ENCODE assay signal across 1 cellular context in genomic region chr21:39183272-39184049, GRCh38.
TF ChIP-seq lines count a peak whose summit lies in the region.

A gene with protein sequence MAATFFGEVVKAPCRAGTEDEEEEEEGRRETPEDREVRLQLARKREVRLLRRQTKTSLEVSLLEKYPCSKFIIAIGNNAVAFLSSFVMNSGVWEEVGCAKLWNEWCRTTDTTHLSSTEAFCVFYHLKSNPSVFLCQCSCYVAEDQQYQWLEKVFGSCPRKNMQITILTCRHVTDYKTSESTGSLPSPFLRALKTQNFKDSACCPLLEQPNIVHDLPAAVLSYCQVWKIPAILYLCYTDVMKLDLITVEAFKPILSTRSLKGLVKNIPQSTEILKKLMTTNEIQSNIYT (minus strand): TSS chr21:39183451. CDS start chr21:39183385, 66 bp downstream.

TF ChIP-seq in HepG2, 621 proteins besides CTCF, POLR2A, EP300 and RAD21 (continued from another document and continues in another):
- no peak for TF ChIP-seq ZNF407 (CRISPR knock-in tag; IDR thresholded peaks at IDR 0.05; ENCODE audit: not compliant biosample characterization)
- no peak for TF ChIP-seq TERF1 (CRISPR knock-in tag; IDR thresholded peaks at IDR 0.05)
- no peak for TF ChIP-seq ZNF639 (CRISPR knock-in tag; conservative IDR thresholded peaks at IDR 0.05)
- peak; percentile 69; the same call in 1 of the 2 replicates for TF ChIP-seq MTA1 (CRISPR knock-in tag; IDR thresholded peaks at IDR 0.05; ENCODE audit: borderline replicate concordance)
- TF ChIP-seq SOX6 (IDR thresholded peaks at IDR 0.05): no peak
- TF ChIP-seq SOX6 (CRISPR knock-in tag; IDR thresholded peaks at IDR 0.05): peak; percentile 27
- no peak for TF ChIP-seq ZBTB40 (IDR thresholded peaks at IDR 0.05)
- peak; percentile 87 for TF ChIP-seq ZBTB40 (CRISPR knock-in tag; IDR thresholded peaks at IDR 0.05)
- TF ChIP-seq, protein P1, sequence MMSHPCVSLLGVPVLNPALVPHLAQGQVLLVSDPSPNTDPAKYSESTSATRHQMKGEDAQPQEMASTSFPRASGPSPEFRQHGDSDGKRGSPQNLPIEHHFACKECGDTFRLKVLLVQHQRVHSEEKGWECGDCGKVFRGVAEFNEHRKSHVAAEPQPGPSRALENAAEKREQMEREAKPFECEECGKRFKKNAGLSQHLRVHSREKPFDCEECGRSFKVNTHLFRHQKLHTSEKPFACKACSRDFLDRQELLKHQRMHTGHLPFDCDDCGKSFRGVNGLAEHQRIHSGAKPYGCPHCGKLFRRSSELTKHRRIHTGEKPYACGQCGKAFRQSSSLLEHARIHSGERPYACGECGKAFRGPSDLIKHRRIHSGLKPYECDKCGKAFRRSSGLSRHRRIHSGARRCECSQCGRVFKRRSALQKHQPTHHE (CRISPR knock-in tag; IDR thresholded peaks at IDR 0.05; ENCODE audit: borderline replicate concordance): peak; percentile 85
- peak; percentile 48 for TF ChIP-seq NCOA2 (CRISPR knock-in tag; IDR thresholded peaks at IDR 0.05)
- TF ChIP-seq STAG1 (CRISPR knock-in tag; IDR thresholded peaks at IDR 0.05): no peak
- peak; percentile 83; the same call in 1 of the 2 replicates for TF ChIP-seq ZNF230 (CRISPR knock-in tag; IDR thresholded peaks at IDR 0.05)
- TF ChIP-seq, protein P2, sequence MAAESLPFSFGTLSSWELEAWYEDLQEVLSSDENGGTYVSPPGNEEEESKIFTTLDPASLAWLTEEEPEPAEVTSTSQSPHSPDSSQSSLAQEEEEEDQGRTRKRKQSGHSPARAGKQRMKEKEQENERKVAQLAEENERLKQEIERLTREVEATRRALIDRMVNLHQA (CRISPR knock-in tag; IDR thresholded peaks at IDR 0.05): no peak
- no peak for TF ChIP-seq ZNF207 (IDR thresholded peaks at IDR 0.05; ENCODE audit: borderline replicate concordance)
- peak; percentile 51; the same call in 1 of the 2 replicates for TF ChIP-seq CBFB (CRISPR knock-in tag; IDR thresholded peaks at IDR 0.05)
- TF ChIP-seq CCDC6 (CRISPR knock-in tag; IDR thresholded peaks at IDR 0.05): peak; percentile 92
- TF ChIP-seq, protein P3, sequence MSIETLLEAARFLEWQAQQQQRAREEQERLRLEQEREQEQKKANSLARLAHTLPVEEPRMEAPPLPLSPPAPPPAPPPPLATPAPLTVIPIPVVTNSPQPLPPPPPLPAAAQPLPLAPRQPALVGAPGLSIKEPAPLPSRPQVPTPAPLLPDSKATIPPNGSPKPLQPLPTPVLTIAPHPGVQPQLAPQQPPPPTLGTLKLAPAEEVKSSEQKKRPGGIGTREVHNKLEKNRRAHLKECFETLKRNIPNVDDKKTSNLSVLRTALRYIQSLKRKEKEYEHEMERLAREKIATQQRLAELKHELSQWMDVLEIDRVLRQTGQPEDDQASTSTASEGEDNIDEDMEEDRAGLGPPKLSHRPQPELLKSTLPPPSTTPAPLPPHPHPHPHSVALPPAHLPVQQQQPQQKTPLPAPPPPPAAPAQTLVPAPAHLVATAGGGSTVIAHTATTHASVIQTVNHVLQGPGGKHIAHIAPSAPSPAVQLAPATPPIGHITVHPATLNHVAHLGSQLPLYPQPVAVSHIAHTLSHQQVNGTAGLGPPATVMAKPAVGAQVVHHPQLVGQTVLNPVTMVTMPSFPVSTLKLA (IDR thresholded peaks at IDR 0.05): peak; percentile 63
- 0 out of 2 replicates have a peak, but pooled peaks have one; percentile 21 for TF ChIP-seq TP53 (CRISPR knock-in tag; conservative IDR thresholded peaks at IDR 0.05)
- TF ChIP-seq PHF8 (CRISPR knock-in tag; IDR thresholded peaks at IDR 0.05): peak; percentile 97
- TF ChIP-seq MIER2 (CRISPR knock-in tag; IDR thresholded peaks at IDR 0.05): peak; percentile 67
- 0 out of 2 replicates have a peak, but pooled peaks have one; percentile 37 for TF ChIP-seq ZNF766 (CRISPR knock-in tag; IDR thresholded peaks at IDR 0.05; ENCODE audit: borderline replicate concordance)
- peak; percentile 96; the same call in 1 of the 2 replicates for TF ChIP-seq PAX8 (CRISPR knock-in tag; IDR thresholded peaks at IDR 0.05; ENCODE audit: borderline replicate concordance)
- peak; percentile 78 for TF ChIP-seq GATAD1 (CRISPR knock-in tag; IDR thresholded peaks at IDR 0.05)
- peak; percentile 65 for TF ChIP-seq DMAP1 (CRISPR knock-in tag; IDR thresholded peaks at IDR 0.05)
